In genomic region chr3:177478170-177478859, GRCh38 we compare ENCODE assay signal across 9 cellular contexts.
DNase-seq lines count a peak whose midpoint lies in the region; ATAC-seq and TF ChIP-seq lines count a peak whose summit lies in the region.
"Had no signal": no experiment of that assay in that cellular context is flagged by ENCODE, and none has a peak within 500 bp of the region (broad histone marks: within the 10 kb centered on the region; RNA-seq: fewer than 3 reads in every experiment).

No MANE protein-coding gene starts in this region.

- no peaks in the 10 kb centered on the region for H3K36me3 ChIP-seq in kidney epithelial cell (ENCODE audit: control insufficient read depth, insufficient read depth, low read length)
- no peaks in the 10 kb centered on the region for H3K36me3 ChIP-seq in thyroid gland
- H3K36me3 ChIP-seq: WERI-Rb-1 had no signal

- no peak for TF ChIP-seq POLR2A in thyroid gland (IDR thresholded peaks at IDR 0.05)

- H3K9me3 Mint-ChIP-seq in brain: peaks cover 0 to 3% (median 0%) of the 10 kb centered on the region in 5 experiments

- peaks cover 59% of the 10 kb centered on the region for H3K4me1 Mint-ChIP-seq in brain

- intact Hi-C loops in thyroid gland (cut with DNase I): no loop called here

- H3K27me3 ChIP-seq in kidney epithelial cell (ENCODE audit: control insufficient read depth, insufficient read depth, low read length) (no peaks in the 10 kb centered on the region), thyroid gland (no peaks in the 10 kb centered on the region)

- TF ChIP-seq CTCF in brain (conservative IDR thresholded peaks at IDR 0.05) (no peak), kidney epithelial cell (IDR thresholded peaks at IDR 0.05; ENCODE audit: insufficient read depth, low read length, poor library complexity, severe bottlenecking) (no peak), thyroid gland (IDR thresholded peaks at IDR 0.05) (no peak)

- no peaks in the 10 kb centered on the region for H3K9me3 ChIP-seq in thyroid gland

- peaks cover 8% of the 10 kb centered on the region for H3K27me3 Mint-ChIP-seq in brain

- H3K4me3 ChIP-seq in kidney epithelial cell (ENCODE audit: low read depth, low read length): no peak overlapping the region
- H3K4me3 ChIP-seq in thyroid gland (replicated peaks in 1 of 3): no peak overlapping the region

- WGBS in thyroid gland, 2 donors: 26 to 34% methylated on average over 4 of the region's 4 CpGs

- peak overlapping the region; percentile 29 to 90 (median 34) for H3K27ac Mint-ChIP-seq in brain

- DNase-seq in HS-5 (ENCODE audit: low read depth): peak; percentile 99
- DNase-seq in kidney epithelial cell (ENCODE audit: low read depth): peak; percentile 98
- DNase-seq in thyroid gland: peak; percentile 19 to 43
- no peak for DNase-seq in T-helper 1 cell
- no peak for DNase-seq in germinal center (ENCODE audit: low spot score)
- DNase-seq: WERI-Rb-1 had no signal

- peak overlapping the region; percentile 84 to 88 (median 84) for H3K27ac ChIP-seq in thyroid gland
- H3K27ac ChIP-seq: WERI-Rb-1 had no signal

- peaks cover 19% of the 10 kb centered on the region in 2 donors for H3K4me1 ChIP-seq in thyroid gland

- ATAC-seq in GM19023 (IDR thresholded peaks at IDR 0.05; ENCODE audit: unreplicated experiment) (no peak), HG03571 (IDR thresholded peaks at IDR 0.05; ENCODE audit: unreplicated experiment) (no peak)

- H3K36me3 Mint-ChIP-seq in brain: no peaks in the 10 kb centered on the region

- H3K4me3 Mint-ChIP-seq in brain: no peak overlapping the region

Comparison
In these comparisons a context has a peak if more than half of its experiments do, and no peak if none do; other contexts are left out.
1. DNase-seq: peak in HS-5 (single experiment), kidney epithelial cell (single experiment) and thyroid gland (2 of 2); none in T-helper 1 cell (0 of 5) and germinal center (single experiment).